In the genomic region with DNA sequence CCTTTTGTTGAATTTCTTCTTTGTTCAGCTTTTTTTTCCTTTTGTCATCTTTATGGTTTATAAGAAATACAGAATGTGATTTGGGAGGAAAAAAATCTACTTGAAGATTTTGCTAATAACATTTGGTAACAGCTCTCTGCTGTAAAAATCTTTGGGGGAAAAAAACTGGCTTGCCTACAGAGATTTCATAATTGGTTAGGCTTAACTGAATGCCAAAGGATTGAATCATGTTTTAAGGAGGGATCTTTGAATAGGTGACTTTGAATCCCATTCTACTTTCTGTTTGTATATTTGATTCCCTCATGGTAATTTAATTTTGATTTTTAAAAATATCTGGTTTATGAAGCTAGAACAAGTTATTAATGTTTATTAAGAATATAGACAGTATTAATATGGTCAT, we compare ENCODE assay signal across 11 cellular contexts. TPM values are rescaled to one million over a fixed set of nuclear protein-coding genes. Genes with fewer than 3 reads are reported as not detected.
A peak's percentile ranks its signal among the peaks of the same experiment; 100 is the strongest.
DNase-seq lines count a peak whose midpoint lies in the region; FAIRE-seq and TF ChIP-seq lines count a peak whose summit lies in the region.
"Had no signal": no experiment of that assay in that cellular context is flagged by ENCODE, and none has a peak within 500 bp of the region (broad histone marks: within the 10 kb centered on the region; RNA-seq: fewer than 3 reads in every experiment).

No MANE protein-coding gene starts in this region.

- H3K27ac ChIP-seq in keratinocyte (ENCODE audit: control insufficient read depth, insufficient read depth, low read length), result peak overlapping the region; percentile 22
- H3K27ac ChIP-seq in MM.1S (ENCODE audit: low read length), result no peak overlapping the region

- FAIRE-seq in keratinocyte (lab: Jason Lieb, UNC), result peak; percentile 46
- FAIRE-seq: islet of Langerhans had no signal

- dilution Hi-C loops in keratinocyte (cut with MboI; ENCODE audit: extremely low pct_ligation_motif_present, low sequenced_read_pairs), result no loop called here

- H3K4me3 ChIP-seq in AG10803 (ENCODE audit: low read length) (no peak overlapping the region; the same call in 1 of the 2 replicates), keratinocyte (ENCODE audit: control insufficient read depth in 2 of 3, extremely low read depth in 1 of 3, insufficient read depth in 2 of 3, low read depth in 1 of 3, low read length in 3 of 3) (peak overlapping the region in 1 of 3 experiments; percentile 21), MM.1S (ENCODE audit: low read length) (no peak overlapping the region)

- DNase-seq in AG10803 (ENCODE audit: low read depth) (peak; percentile 71), HPDE6-E6E7 (ENCODE audit: extremely low spot score) (peak; percentile 45), amniotic epithelial cell (ENCODE audit: low read depth) (peak; percentile 72), keratinocyte (ENCODE audit: low read depth, low spot score) (no peak), DMS114 treated with DMSO at 0.1 percent for 48 hours (lab: John Stamatoyannopoulos, UW; ENCODE audit: unreplicated experiment) (no peak), amygdala (lab: John Stamatoyannopoulos, UW) (no peak), MM.1S (no peak)
- DNase-seq in stimulated activated CD4-positive, alpha-beta T cell treated with anti-CD3 and anti-CD28 coated beads, Interleukin-2, amount 100 ng/mL, for 48 hours, result no peak
- DNase-seq: NCI-H2107, SHP77 had no signal

- H4K20me1 ChIP-seq in keratinocyte (ENCODE audit: control insufficient read depth, extremely low read depth, insufficient read depth, low read length) (no peaks in the 10 kb centered on the region), MM.1S (ENCODE audit: insufficient read depth, low read length) (peaks cover 4% of the 10 kb centered on the region; the same call in 1 of the 2 replicates)

- peaks cover 13% of the 10 kb centered on the region for H3F3A ChIP-seq in MM.1S (ENCODE audit: insufficient read depth, low read length)

- TF ChIP-seq CTCF in AG10803 (conservative IDR thresholded peaks at IDR 0.05; ENCODE audit: low read length), result no peak
- TF ChIP-seq CTCF in keratinocyte (optimal IDR thresholded peaks at IDR 0.05 in 1 of 3, IDR thresholded peaks at IDR 0.05 in 1 of 3, conservative IDR thresholded peaks at IDR 0.05 in 1 of 3; ENCODE audit: extremely low read depth in 1 of 3, insufficient read depth in 2 of 3, low read length in 3 of 3), result no peak
- TF ChIP-seq CTCF in MM.1S (IDR thresholded peaks at IDR 0.05; ENCODE audit: low read length), result no peak

- no peak overlapping the region for H3K9ac ChIP-seq in keratinocyte (ENCODE audit: control insufficient read depth, extremely low read depth, insufficient read depth, low read length)
- no peak overlapping the region for H3K9ac ChIP-seq in MM.1S (ENCODE audit: low read length)

- no peaks in the 10 kb centered on the region for H3K9me2 ChIP-seq in MM.1S (replicated peaks; ENCODE audit: insufficient read depth, low read length)

- no peaks in the 10 kb centered on the region for H3K9me3 ChIP-seq in keratinocyte (ENCODE audit: control insufficient read depth, low read depth, low read length)
- no peaks in the 10 kb centered on the region for H3K9me3 ChIP-seq in MM.1S (replicated peaks; ENCODE audit: insufficient read depth, low read length)

- peaks cover 61% of the 10 kb centered on the region for H3K79me2 ChIP-seq in keratinocyte (ENCODE audit: control insufficient read depth, insufficient read depth, low read length)
- peaks cover 83% of the 10 kb centered on the region for H3K79me2 ChIP-seq in MM.1S (ENCODE audit: low read length)

- no peak overlapping the region for H2AFZ ChIP-seq in keratinocyte (ENCODE audit: control insufficient read depth, low read length)
- no peak overlapping the region for H2AFZ ChIP-seq in MM.1S (ENCODE audit: low read length)

- no peaks in the 10 kb centered on the region for H3K9me1 ChIP-seq in keratinocyte (ENCODE audit: control insufficient read depth, extremely low read depth, insufficient read depth, low read length)

- H3K36me3 ChIP-seq in keratinocyte (ENCODE audit: control insufficient read depth in 2 of 2, extremely low read depth in 1 of 2, insufficient read depth in 2 of 2, low read length in 2 of 2), result peaks cover 5 to 26% of the 10 kb centered on the region in 2 experiments
- H3K36me3 ChIP-seq in MM.1S (replicated peaks; ENCODE audit: insufficient read depth, low read length), result no peaks in the 10 kb centered on the region; the same call in 1 of the 2 replicates

- H3K27me3 ChIP-seq in keratinocyte (ENCODE audit: control insufficient read depth, extremely low read depth, insufficient read depth, low read length) (no peaks in the 10 kb centered on the region), MM.1S (replicated peaks; ENCODE audit: insufficient read depth, low read length) (no peaks in the 10 kb centered on the region)

- H3K4me1 ChIP-seq in keratinocyte (ENCODE audit: control insufficient read depth, extremely low read depth, insufficient read depth, low read length), result peaks cover 20% of the 10 kb centered on the region
- peaks cover 16% of the 10 kb centered on the region for H3K4me1 ChIP-seq in MM.1S (ENCODE audit: low read length)

- H3K4me2 ChIP-seq in keratinocyte (ENCODE audit: control insufficient read depth, extremely low read depth, insufficient read depth, low read depth, low read length), result peak overlapping the region; percentile 54
- H3K4me2 ChIP-seq in MM.1S (ENCODE audit: low read depth, low read length), result no peak overlapping the region

RNA-seq across cellular contexts. Expression of gene BTF3L4, which starts 3.2 kb away (rescaled TPM):
- polyA plus RNA-seq in keratinocyte, result 31.8 to 55.4 TPM (median 35.8 TPM) in 3 replicates
- 64.1 TPM for polyA plus RNA-seq in keratinocyte (2011; ENCODE audit: low read depth)
- polyA plus RNA-seq in keratinocyte (2011; cell fraction: cytosol; rRNA removed), result 32.9 and 65.9 TPM in 2 replicates
- 24.1 and 33.0 TPM in 2 replicates for polyA plus RNA-seq in keratinocyte (2011; cell fraction: nucleus; rRNA removed)
- 33.9 and 49.9 TPM in 2 replicates for polyA plus RNA-seq in keratinocyte (2012; ENCODE audit: low replicate concordance)
- 6.0 to 30.2 TPM (median 18.9 TPM) in 3 replicates for polyA minus RNA-seq in keratinocyte
- polyA minus RNA-seq in keratinocyte (2011; cell fraction: cytosol; rRNA and poly(A)+ RNA removed), result 22.8 TPM
- 8.8 and 16.3 TPM in 2 replicates for polyA minus RNA-seq in keratinocyte (2011; cell fraction: nucleus; rRNA and poly(A)+ RNA removed)

RNA-seq across cellular contexts. Expression of gene TXNDC12, which starts 4.3 kb away (rescaled TPM):
- 26.5 to 28.2 TPM (median 26.5 TPM) in 3 replicates for polyA plus RNA-seq in keratinocyte
- polyA plus RNA-seq in keratinocyte (2011; ENCODE audit: low read depth), result 28.6 TPM
- 22.8 and 23.9 TPM in 2 replicates for polyA plus RNA-seq in keratinocyte (2011; cell fraction: cytosol; rRNA removed)
- 20.7 and 22.9 TPM in 2 replicates for polyA plus RNA-seq in keratinocyte (2011; cell fraction: nucleus; rRNA removed)
- polyA plus RNA-seq in keratinocyte (2012; ENCODE audit: low replicate concordance), result 39.5 and 42.1 TPM in 2 replicates
- polyA minus RNA-seq in keratinocyte, result 11.0 to 15.2 TPM (median 12.3 TPM) in 3 replicates
- 90.0 TPM for polyA minus RNA-seq in keratinocyte (2011; cell fraction: cytosol; rRNA and poly(A)+ RNA removed)
- 12.3 and 12.5 TPM in 2 replicates for polyA minus RNA-seq in keratinocyte (2011; cell fraction: nucleus; rRNA and poly(A)+ RNA removed)

RNA-seq across cellular contexts. Expression of gene KTI12, which starts 25.7 kb away (rescaled TPM):
- polyA plus RNA-seq in keratinocyte, result 7.4 to 11.9 TPM (median 8.1 TPM) in 3 replicates
- polyA plus RNA-seq in keratinocyte (2011; ENCODE audit: low read depth), result 3.8 TPM
- polyA plus RNA-seq in keratinocyte (2011; cell fraction: cytosol; rRNA removed), result 7.9 and 9.1 TPM in 2 replicates
- 8.5 and 10.2 TPM in 2 replicates for polyA plus RNA-seq in keratinocyte (2011; cell fraction: nucleus; rRNA removed)
- polyA plus RNA-seq in keratinocyte (2012; ENCODE audit: low replicate concordance), result 7.2 and 11.1 TPM in 2 replicates
- polyA minus RNA-seq in keratinocyte, result 4.7 to 7.6 TPM (median 7.1 TPM) in 3 replicates
- 4.2 TPM for polyA minus RNA-seq in keratinocyte (2011; cell fraction: cytosol; rRNA and poly(A)+ RNA removed)
- 4.1 and 5.0 TPM in 2 replicates for polyA minus RNA-seq in keratinocyte (2011; cell fraction: nucleus; rRNA and poly(A)+ RNA removed)

Comparison
In these comparisons a context has a peak if more than half of its experiments do, and no peak if none do; other contexts are left out.
1. DNase-seq: peak in AG10803 (single experiment), HPDE6-E6E7 (single experiment) and amniotic epithelial cell (single experiment); none in keratinocyte (single experiment), DMS114 treated with DMSO at 0.1 percent for 48 hours (single experiment), amygdala (0 of 56), stimulated activated CD4-positive, alpha-beta T cell treated with anti-CD3 and anti-CD28 coated beads, Interleukin-2, amount 100 ng/mL, for 48 hours (0 of 2) and MM.1S (single experiment).